In genomic region chr2:38615237-38615636, GRCh38 we compare ENCODE assay signal across 1 cellular context.
A peak's percentile ranks its signal among the peaks of the same experiment; 100 is the strongest.
TF ChIP-seq lines count a peak whose summit lies in the region.

No MANE protein-coding gene starts in this region.

TF ChIP-seq in GM12878, 131 proteins besides CTCF, POLR2A, EP300 and RAD21:
- TF ChIP-seq E2F8 (IDR thresholded peaks at IDR 0.05; ENCODE audit: low read depth, partially characterized antibody) (no peak), IRF4 (IDR thresholded peaks at IDR 0.05; ENCODE audit: low read depth, low read length) (peak; percentile 25; the same call in 1 of the 2 replicates), NFIC (IDR thresholded peaks at IDR 0.05; ENCODE audit: low read depth, low read length) (peak; percentile 91), KLF5 (IDR thresholded peaks at IDR 0.05; ENCODE audit: partially characterized antibody) (no peak), TAF1 (IDR thresholded peaks at IDR 0.05; ENCODE audit: borderline replicate concordance, low read depth, low read length) (no peak), FOXM1 (IDR thresholded peaks at IDR 0.05; ENCODE audit: low read depth, low read length) (peak; percentile 82; the same call in 1 of the 2 replicates), IKZF2 (IDR thresholded peaks at IDR 0.05) (peak; percentile 12 to 21; a peak in 1 of 4 replicates), PML (IDR thresholded peaks at IDR 0.05; ENCODE audit: low read length) (0 out of 2 replicates have a peak, but pooled peaks have one; percentile 47), CEBPB (IDR thresholded peaks at IDR 0.05; ENCODE audit: borderline replicate concordance in 1 of 2, low read depth in 2 of 2, low read length in 2 of 2) (0 out of 4 replicates have a peak, but pooled peaks of 1 of the 2 experiments have one; percentile 28), ATF7 (IDR thresholded peaks at IDR 0.05; ENCODE audit: low read depth) (no peak), BCL11A (IDR thresholded peaks at IDR 0.05; ENCODE audit: low read depth, low read length) (peak; percentile 70; the same call in 1 of the 2 replicates), CHD4 (IDR thresholded peaks at IDR 0.05) (no peak), RBBP5 (conservative IDR thresholded peaks at IDR 0.05) (no peak), JUNB (IDR thresholded peaks at IDR 0.05) (peak; percentile 96), ZBTB11 (CRISPR knock-in tag; IDR thresholded peaks at IDR 0.05) (no peak), USF2 (IDR thresholded peaks at IDR 0.05; ENCODE audit: borderline replicate concordance, low read depth, low read length) (no peak), CBFB (IDR thresholded peaks at IDR 0.05; ENCODE audit: low read depth) (no peak), MEF2A (IDR thresholded peaks at IDR 0.05; ENCODE audit: insufficient read depth, low read depth, low read length) (peak; percentile 67; the same call in 1 of the 2 replicates), ZNF384 (IDR thresholded peaks at IDR 0.05; ENCODE audit: borderline replicate concordance, low read depth, low read length) (no peak), SUZ12 (IDR thresholded peaks at IDR 0.05; ENCODE audit: unreplicated experiment) (no peak), BCL3 (IDR thresholded peaks at IDR 0.05; ENCODE audit: borderline replicate concordance, insufficient read depth, low read depth, low read length, poor library complexity, severe bottlenecking) (peak; percentile 29), ZNF207 (IDR thresholded peaks at IDR 0.05; ENCODE audit: borderline replicate concordance) (no peak), ZBTB40 (IDR thresholded peaks at IDR 0.05; ENCODE audit: borderline replicate concordance) (peak; percentile 39; the same call in 1 of the 2 replicates), RELA (IDR thresholded peaks at IDR 0.05; ENCODE audit: borderline replicate concordance, partially characterized antibody) (no peak), CREM (IDR thresholded peaks at IDR 0.05; ENCODE audit: low read depth) (peak; percentile 64; the same call in 1 of the 2 replicates), RUNX3 (IDR thresholded peaks at IDR 0.05; ENCODE audit: low read length) (peak; percentile 77), GABPA (IDR thresholded peaks at IDR 0.05; ENCODE audit: low read depth) (peak; percentile 49; the same call in 1 of the 2 replicates), NR2C2 (IDR thresholded peaks at IDR 0.05; ENCODE audit: borderline replicate concordance, control insufficient read depth, insufficient read length, low read depth) (no peak), ZSCAN29 (IDR thresholded peaks at IDR 0.05) (no peak), CBX5 (IDR thresholded peaks at IDR 0.05; ENCODE audit: low read depth) (no peak)
- TF ChIP-seq, protein P1, sequence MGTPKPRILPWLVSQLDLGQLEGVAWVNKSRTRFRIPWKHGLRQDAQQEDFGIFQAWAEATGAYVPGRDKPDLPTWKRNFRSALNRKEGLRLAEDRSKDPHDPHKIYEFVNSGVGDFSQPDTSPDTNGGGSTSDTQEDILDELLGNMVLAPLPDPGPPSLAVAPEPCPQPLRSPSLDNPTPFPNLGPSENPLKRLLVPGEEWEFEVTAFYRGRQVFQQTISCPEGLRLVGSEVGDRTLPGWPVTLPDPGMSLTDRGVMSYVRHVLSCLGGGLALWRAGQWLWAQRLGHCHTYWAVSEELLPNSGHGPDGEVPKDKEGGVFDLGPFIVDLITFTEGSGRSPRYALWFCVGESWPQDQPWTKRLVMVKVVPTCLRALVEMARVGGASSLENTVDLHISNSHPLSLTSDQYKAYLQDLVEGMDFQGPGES (IDR thresholded peaks at IDR 0.05): no peak
- TF ChIP-seq, protein P2, sequence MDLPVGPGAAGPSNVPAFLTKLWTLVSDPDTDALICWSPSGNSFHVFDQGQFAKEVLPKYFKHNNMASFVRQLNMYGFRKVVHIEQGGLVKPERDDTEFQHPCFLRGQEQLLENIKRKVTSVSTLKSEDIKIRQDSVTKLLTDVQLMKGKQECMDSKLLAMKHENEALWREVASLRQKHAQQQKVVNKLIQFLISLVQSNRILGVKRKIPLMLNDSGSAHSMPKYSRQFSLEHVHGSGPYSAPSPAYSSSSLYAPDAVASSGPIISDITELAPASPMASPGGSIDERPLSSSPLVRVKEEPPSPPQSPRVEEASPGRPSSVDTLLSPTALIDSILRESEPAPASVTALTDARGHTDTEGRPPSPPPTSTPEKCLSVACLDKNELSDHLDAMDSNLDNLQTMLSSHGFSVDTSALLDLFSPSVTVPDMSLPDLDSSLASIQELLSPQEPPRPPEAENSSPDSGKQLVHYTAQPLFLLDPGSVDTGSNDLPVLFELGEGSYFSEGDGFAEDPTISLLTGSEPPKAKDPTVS (IDR thresholded peaks at IDR 0.05; ENCODE audit: low read depth, low read length): no peak
- TF ChIP-seq, protein P3, sequence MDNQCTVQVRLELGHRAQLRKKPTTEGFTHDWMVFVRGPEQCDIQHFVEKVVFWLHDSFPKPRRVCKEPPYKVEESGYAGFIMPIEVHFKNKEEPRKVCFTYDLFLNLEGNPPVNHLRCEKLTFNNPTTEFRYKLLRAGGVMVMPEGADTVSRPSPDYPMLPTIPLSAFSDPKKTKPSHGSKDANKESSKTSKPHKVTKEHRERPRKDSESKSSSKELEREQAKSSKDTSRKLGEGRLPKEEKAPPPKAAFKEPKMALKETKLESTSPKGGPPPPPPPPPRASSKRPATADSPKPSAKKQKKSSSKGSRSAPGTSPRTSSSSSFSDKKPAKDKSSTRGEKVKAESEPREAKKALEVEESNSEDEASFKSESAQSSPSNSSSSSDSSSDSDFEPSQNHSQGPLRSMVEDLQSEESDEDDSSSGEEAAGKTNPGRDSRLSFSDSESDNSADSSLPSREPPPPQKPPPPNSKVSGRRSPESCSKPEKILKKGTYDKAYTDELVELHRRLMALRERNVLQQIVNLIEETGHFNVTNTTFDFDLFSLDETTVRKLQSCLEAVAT (IDR thresholded peaks at IDR 0.05): no peak
- TF ChIP-seq, protein P4, sequence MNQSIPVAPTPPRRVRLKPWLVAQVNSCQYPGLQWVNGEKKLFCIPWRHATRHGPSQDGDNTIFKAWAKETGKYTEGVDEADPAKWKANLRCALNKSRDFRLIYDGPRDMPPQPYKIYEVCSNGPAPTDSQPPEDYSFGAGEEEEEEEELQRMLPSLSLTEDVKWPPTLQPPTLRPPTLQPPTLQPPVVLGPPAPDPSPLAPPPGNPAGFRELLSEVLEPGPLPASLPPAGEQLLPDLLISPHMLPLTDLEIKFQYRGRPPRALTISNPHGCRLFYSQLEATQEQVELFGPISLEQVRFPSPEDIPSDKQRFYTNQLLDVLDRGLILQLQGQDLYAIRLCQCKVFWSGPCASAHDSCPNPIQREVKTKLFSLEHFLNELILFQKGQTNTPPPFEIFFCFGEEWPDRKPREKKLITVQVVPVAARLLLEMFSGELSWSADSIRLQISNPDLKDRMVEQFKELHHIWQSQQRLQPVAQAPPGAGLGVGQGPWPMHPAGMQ (IDR thresholded peaks at IDR 0.05; ENCODE audit: borderline replicate concordance): no peak
- TF ChIP-seq, protein P5, sequence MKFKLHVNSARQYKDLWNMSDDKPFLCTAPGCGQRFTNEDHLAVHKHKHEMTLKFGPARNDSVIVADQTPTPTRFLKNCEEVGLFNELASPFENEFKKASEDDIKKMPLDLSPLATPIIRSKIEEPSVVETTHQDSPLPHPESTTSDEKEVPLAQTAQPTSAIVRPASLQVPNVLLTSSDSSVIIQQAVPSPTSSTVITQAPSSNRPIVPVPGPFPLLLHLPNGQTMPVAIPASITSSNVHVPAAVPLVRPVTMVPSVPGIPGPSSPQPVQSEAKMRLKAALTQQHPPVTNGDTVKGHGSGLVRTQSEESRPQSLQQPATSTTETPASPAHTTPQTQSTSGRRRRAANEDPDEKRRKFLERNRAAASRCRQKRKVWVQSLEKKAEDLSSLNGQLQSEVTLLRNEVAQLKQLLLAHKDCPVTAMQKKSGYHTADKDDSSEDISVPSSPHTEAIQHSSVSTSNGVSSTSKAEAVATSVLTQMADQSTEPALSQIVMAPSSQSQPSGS (IDR thresholded peaks at IDR 0.05; ENCODE audit: low read length): peak; percentile 71
